Comparison of ENCODE assay signal across 8 cellular contexts in the genomic region with DNA sequence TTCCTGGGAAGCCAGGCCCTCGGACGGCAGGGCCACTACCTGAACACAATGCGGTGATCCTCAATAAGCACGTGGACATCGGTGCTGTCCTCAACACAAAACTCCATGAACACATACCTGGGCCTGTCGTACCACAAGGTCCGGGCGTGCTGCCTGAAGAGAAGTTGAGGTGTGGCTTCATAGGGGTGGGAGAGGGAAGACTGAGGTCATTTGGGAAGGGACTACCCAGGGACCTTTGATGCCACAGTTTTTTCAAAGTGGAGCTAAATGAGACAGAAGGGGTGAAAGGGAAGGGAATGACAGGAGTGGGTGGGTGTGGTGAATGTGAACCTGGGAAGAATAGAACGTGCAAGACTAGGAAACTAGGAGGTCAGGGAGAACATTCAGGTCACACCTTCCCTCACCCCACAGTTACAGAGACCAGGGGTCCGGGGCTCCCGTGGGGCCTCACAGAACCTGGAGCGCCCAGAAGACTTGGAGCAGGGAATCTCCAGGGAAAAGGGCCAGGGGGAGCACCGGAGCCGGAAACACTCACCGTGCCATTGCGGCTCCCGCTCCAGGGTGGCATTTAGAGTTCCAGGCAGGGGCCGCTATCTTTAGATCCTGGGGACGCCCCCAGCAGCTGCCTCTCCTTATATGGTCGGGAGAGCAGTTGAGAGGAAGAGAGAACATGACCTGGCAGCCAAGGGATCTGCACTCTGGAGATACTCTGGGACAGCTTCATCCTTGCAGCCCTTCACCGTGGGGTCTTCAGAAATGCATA. TPM values are rescaled to one million over a fixed set of nuclear protein-coding genes. Genes with fewer than 3 reads are reported as not detected.
DNase-seq lines count a peak whose midpoint lies in the region; ATAC-seq and TF ChIP-seq lines count a peak whose summit lies in the region.

A gene (minus strand): TSS at position 570 of the 763 bp plus-strand sequence. CDS start 27 bp downstream, at position 543.

- POLR2A ChIA-PET in BJ (lab: Charles Lee) = interaction anchor here (1.3 kb wide), 1 partner anchor 18 kb away, joined by 3 read pairs; no protein-coding TSS in a partner anchor

- H3K4me3 Mint-ChIP-seq in mesothelial cell of epicardium = peak within 1 kb of the TSS; percentile 97

- H3K27me3 Mint-ChIP-seq in mesothelial cell of epicardium (ENCODE audit: low read depth) = no peaks in the 10 kb centered on the region

- peak within 1 kb of the TSS; percentile 99 for H3K4me3 ChIP-seq in BJ (ENCODE audit: low read depth, low read length)
- H3K4me3 ChIP-seq in endocrine pancreas (ENCODE audit: control insufficient read depth, insufficient read depth, low read length) = peak within 1 kb of the TSS; percentile 67
- peak within 1 kb of the TSS; percentile 53 to 95 (median 90) for H3K4me3 ChIP-seq in upper lobe of left lung

- no peak for DNase-seq in BJ (ENCODE audit: low read depth)
- DNase-seq in NCI-H1092 treated with DMSO at 0.1 percent for 48 hours (lab: John Stamatoyannopoulos, UW) = peak; percentile 68
- DNase-seq in T-helper 22 cell (ENCODE audit: low read depth) = peak; percentile 5
- peak in 1 of 2 experiments; percentile 42 for DNase-seq in mesothelial cell of epicardium (ENCODE audit: low spot score in 2 of 2, unreplicated experiment in 2 of 2)
- peak; percentile 44 to 69 for DNase-seq in upper lobe of left lung
- no peak for DNase-seq in NCI-H226

- H3K4me1 Mint-ChIP-seq in mesothelial cell of epicardium = peaks cover 28% of the 10 kb centered on the region

- peak within 1 kb of the TSS; percentile 84 for H3K9ac ChIP-seq in endocrine pancreas (ENCODE audit: control insufficient read depth, insufficient read depth, low read length)

- H3K9me3 ChIP-seq in endocrine pancreas (ENCODE audit: control insufficient read depth, low read length) (no peaks in the 10 kb centered on the region), upper lobe of left lung (no peaks in the 10 kb centered on the region)

- TF ChIP-seq EP300 in upper lobe of left lung (IDR thresholded peaks at IDR 0.05) = no peak

- H3K27ac Mint-ChIP-seq in mesothelial cell of epicardium = peak within 1 kb of the TSS; percentile 99

- ATAC-seq in GM19372 (IDR thresholded peaks at IDR 0.05; ENCODE audit: low read depth, unreplicated experiment) (peak; percentile 19), upper lobe of left lung (ENCODE audit: low FRiP score in 2 of 2) (peak; percentile 42 to 61)

- TF ChIP-seq POLR2A in upper lobe of left lung (IDR thresholded peaks at IDR 0.05) = no peak

- TF ChIP-seq CTCF in BJ (IDR thresholded peaks at IDR 0.05; ENCODE audit: insufficient read depth, low read depth, low read length) = 0 out of 2 replicates have a peak, but pooled peaks have one; percentile 8
- no peak for TF ChIP-seq CTCF in mesothelial cell of epicardium (IDR thresholded peaks at IDR 0.05; ENCODE audit: unreplicated experiment)
- no peak for TF ChIP-seq CTCF in upper lobe of left lung (IDR thresholded peaks at IDR 0.05)

- H3K27ac ChIP-seq in upper lobe of left lung = peak within 1 kb of the TSS; percentile 79 to 90 (median 85)

- H3K4me1 ChIP-seq in endocrine pancreas (ENCODE audit: control insufficient read depth, insufficient read depth, low read length) (peaks cover 11% of the 10 kb centered on the region), upper lobe of left lung (peaks cover 16 to 42% (median 30%) of the 10 kb centered on the region in 4 donors)

- H3K36me3 Mint-ChIP-seq in mesothelial cell of epicardium = no peaks in the 10 kb centered on the region

- H3K27me3 ChIP-seq in BJ (ENCODE audit: control insufficient read depth, insufficient read depth, low read length) (no peaks in the 10 kb centered on the region), endocrine pancreas (ENCODE audit: control insufficient read depth, insufficient read depth, low read length) (no peaks in the 10 kb centered on the region), upper lobe of left lung (no peaks in the 10 kb centered on the region)

- H3K9me3 Mint-ChIP-seq in mesothelial cell of epicardium = no peaks in the 10 kb centered on the region

- CTCF ChIA-PET in BJ (lab: Yijun Ruan, JAX) = interaction anchor here (0.7 kb wide), 2 partner anchors 55 to 899 kb away, joined by 3 read pairs; no protein-coding TSS in a partner anchor

- 37 to 45% methylated on average over 20 of the region's 21 CpGs for WGBS in upper lobe of left lung, 2 donors

- no peaks in the 10 kb centered on the region; the same call in 1 of the 2 replicates for H3K36me3 ChIP-seq in BJ (ENCODE audit: control insufficient read depth, insufficient read depth, low read length)
- no peaks in the 10 kb centered on the region for H3K36me3 ChIP-seq in endocrine pancreas (ENCODE audit: control insufficient read depth, insufficient read depth, low read length)
- H3K36me3 ChIP-seq in upper lobe of left lung = no peaks in the 10 kb centered on the region

RNA-seq across cellular contexts. Expression of the gene that starts here (rescaled TPM):
- 3.3 and 3.4 TPM in 2 replicates for polyA plus RNA-seq in BJ (2011; rRNA removed)
- 1.5 and 2.0 TPM in 2 replicates for polyA minus RNA-seq in BJ (2011; rRNA and poly(A)+ RNA removed)
- total RNA-seq in mesothelial cell of epicardium = 1.5 to 2.0 TPM (median 1.6 TPM) in 3 replicates
- total RNA-seq in upper lobe of left lung = 1 to 10 TPM in 2 of 6 donors, under 1 TPM in 3, not detected in 1; 0.11 to 7.3 (median 0.76) TPM

Comparison
In these comparisons a context has a peak if more than half of its experiments do, and no peak if none do; other contexts are left out.
1. DNase-seq: peak in NCI-H1092 treated with DMSO at 0.1 percent for 48 hours (single experiment), T-helper 22 cell (single experiment) and upper lobe of left lung (2 of 2); none in BJ (single experiment) and NCI-H226 (single experiment).
2. Peak in every context shown above with its lines, with median percentiles within 50 percentile points of each other: H3K4me3 ChIP-seq.